In genomic region chr19:50330365-50331078, GRCh38 we compare ENCODE assay signal across 8 cellular contexts. TPM values are rescaled to one million over a fixed set of nuclear protein-coding genes. Genes with fewer than 3 reads are reported as not detected.
DNase-seq lines count a peak whose midpoint lies in the region; ATAC-seq and TF ChIP-seq lines count a peak whose summit lies in the region.

No MANE protein-coding gene starts in this region.

- H3K27me3 ChIP-seq in A673 (replicated peaks; ENCODE audit: insufficient read depth, low read depth, low read length, poor library complexity) (peaks cover 25% of the 10 kb centered on the region), adrenal gland (peaks cover 12% of the 10 kb centered on the region)

- TF ChIP-seq CTCF in A673 (conservative IDR thresholded peaks at IDR 0.05; ENCODE audit: low read depth, low read length) (no peak), NB4 (IDR thresholded peaks at IDR 0.05; ENCODE audit: low read depth, low read length) (no peak), adrenal gland (IDR thresholded peaks at IDR 0.05) (no peak)

- TF ChIP-seq POLR2A in NB4 (IDR thresholded peaks at IDR 0.05; ENCODE audit: extremely low read depth, insufficient read length), result no peak
- TF ChIP-seq POLR2A in adrenal gland (IDR thresholded peaks at IDR 0.05), result no peak

- H3K4me3 ChIP-seq in A673 (ENCODE audit: low read depth, low read length, poor library complexity, severe bottlenecking) (peak overlapping the region; percentile 41), NB4 (ENCODE audit: low read depth, low read length) (no peak overlapping the region), adrenal gland (peak overlapping the region in 1 of 4 donors; percentile 35), skin epidermis (peak overlapping the region in 6 of 7 experiments; percentile 7 to 28 (median 23))

- H3K9me3 ChIP-seq in A673 (ENCODE audit: low read depth, low read length, poor library complexity, severe bottlenecking) (no peaks in the 10 kb centered on the region), adrenal gland (replicated peaks in 1 of 3) (no peaks in the 10 kb centered on the region)

- POLR2A ChIA-PET in A673 (lab: Charles Lee; ENCODE audit: low non-redundant PET), result no interaction called here

- intact Hi-C loops in A673 (cut with micrococcal nuclease; ENCODE audit: unreplicated experiment) (no loop called here), adrenal gland (cut with DNase I) (no loop called here)

- H3K4me1 ChIP-seq in A673 (ENCODE audit: insufficient read depth, low read length, poor library complexity, severe bottlenecking) (peaks cover 9% of the 10 kb centered on the region), adrenal gland (replicated peaks in 1 of 2) (peaks cover 12 to 13% of the 10 kb centered on the region in 2 donors)

- 2 to 3% (median 2%) methylated on average over 23 to 48 of the region's 48 CpGs for WGBS in adrenal gland, 4 donors

- H3K27ac ChIP-seq in A673 (ENCODE audit: low read depth, low read length, poor library complexity, severe bottlenecking), result peak overlapping the region; percentile 6
- H3K27ac ChIP-seq in adrenal gland, result peak overlapping the region in 1 of 5 donors; percentile 21
- peak overlapping the region in 10 of 21 experiments; percentile 3 to 84 (median 58) for H3K27ac ChIP-seq in skin epidermis

- DNase-seq in A673 (ENCODE audit: low spot score) (peak; percentile 88), NB4 (ENCODE audit: low read depth) (peak; percentile 79), SW480 (ENCODE audit: low spot score) (peak; percentile 85), adrenal gland (peak; percentile 60 to 85 (median 75)), iPS-NIHi7 (ENCODE audit: extremely low spot score) (peak; percentile 79)

- ATAC-seq in GM19351 (IDR thresholded peaks at IDR 0.05; ENCODE audit: unreplicated experiment) (peak; percentile 28), GM19452 (IDR thresholded peaks at IDR 0.05; ENCODE audit: unreplicated experiment) (no peak)

- BruUV-seq in A673 (replicated peaks; lab: Mats Ljungman, UMichigan), result no TSS peak

- CTCF ChIA-PET in A673 (lab: Charles Lee), result no interaction called here

- H3K36me3 ChIP-seq in A673 (ENCODE audit: insufficient read depth, low read length, poor library complexity, severe bottlenecking) (no peaks in the 10 kb centered on the region), adrenal gland (replicated peaks in 1 of 2) (no peaks in the 10 kb centered on the region)

RNA-seq across cellular contexts. Expression of gene KCNC3, which starts 1.3 kb away (rescaled TPM):
- 6.4 and 6.7 TPM in 2 replicates for total RNA-seq in A673 (2021)
- 1 to 10 TPM in 6 of 8 donors, under 1 TPM in 2; 0.17 to 3.0 (median 1.5) TPM for total RNA-seq in adrenal gland
- 1 to 10 TPM in 1 of 3 donors, under 1 TPM in 2; 0.79 to 7.3 (median 0.88) TPM for polyA plus RNA-seq in adrenal gland

RNA-seq across cellular contexts. Expression of gene NAPSA, which starts 34.9 kb away (rescaled TPM):
- 0.47 and 0.63 TPM in 2 replicates for total RNA-seq in A673 (2021)
- total RNA-seq in adrenal gland, result 1 to 10 TPM in 2 of 8 donors, under 1 TPM in 4, not detected in 2; 0.14 to 4.5 (median 0.74) TPM
- polyA plus RNA-seq in adrenal gland, result 1 to 10 TPM in 1 of 3 donors, under 1 TPM in 1, not detected in 1; 0.61 to 1.4 TPM

RNA-seq across cellular contexts. Expression of gene NR1H2, which starts 45.7 kb away (rescaled TPM):
- total RNA-seq in A673 (2021) (42.7 and 45.0 TPM in 2 replicates), adrenal gland (100 to 1,000 TPM in 4 of 8 donors, 10 to 100 TPM in 4; 75.3 to 148 (median 105) TPM)
- polyA plus RNA-seq in adrenal gland, result 100 to 1,000 TPM in 2 of 3 donors, 10 to 100 TPM in 1; 16.5 to 144 (median 102) TPM

RNA-seq across cellular contexts. Expression of gene POLD1, which starts 53.6 kb away (rescaled TPM):
- total RNA-seq in A673 (2021), result 143 and 155 TPM in 2 replicates
- total RNA-seq in adrenal gland, result 10 to 100 TPM in 7 of 8 donors, 1 to 10 TPM in 1; 8.4 to 59.0 (median 15.3) TPM
- 10 to 100 TPM in 2 of 3 donors, 1 to 10 TPM in 1; 1.9 to 93.9 (median 40.1) TPM for polyA plus RNA-seq in adrenal gland
